ENCODE assay signal across 1 cellular context in the genomic region with DNA sequence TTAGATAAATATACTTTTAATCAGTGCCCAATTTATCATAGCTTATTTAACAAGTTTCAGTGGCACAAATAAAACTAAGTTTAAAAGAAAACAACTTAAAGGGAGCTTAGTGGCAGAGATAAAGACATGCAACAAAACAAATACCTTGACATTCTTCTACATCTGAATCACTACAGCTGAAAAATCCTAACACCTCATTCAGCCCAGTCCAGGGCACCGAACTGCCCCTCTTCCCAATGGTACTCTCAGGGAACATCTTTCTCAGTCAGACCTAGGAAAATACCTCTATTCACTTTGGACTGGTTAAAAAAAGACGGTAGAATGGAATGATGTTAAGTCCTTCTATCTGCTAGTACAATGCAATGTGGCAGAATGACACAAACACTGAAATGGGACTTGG.
TF ChIP-seq lines count a peak whose summit lies in the region.

No MANE protein-coding gene starts in this region.

TF ChIP-seq in A549, 52 proteins besides CTCF, POLR2A, EP300 and RAD21:
- TF ChIP-seq SMC3 (IDR thresholded peaks at IDR 0.05) (no peak), FOSB (CRISPR knock-in tag; IDR thresholded peaks at IDR 0.05) (no peak), ESRRA (IDR thresholded peaks at IDR 0.05; ENCODE audit: borderline replicate concordance, low read length) (no peak), TP53 (CRISPR knock-in tag; IDR thresholded peaks at IDR 0.05) (no peak), NFE2L2 (conservative IDR thresholded peaks at IDR 0.05; ENCODE audit: low read length) (no peak), HOXB13 (CRISPR knock-in tag; IDR thresholded peaks at IDR 0.05; ENCODE audit: low read depth) (no peak), RNF2 (IDR thresholded peaks at IDR 0.05; ENCODE audit: borderline replicate concordance, low read depth) (no peak), MAZ (IDR thresholded peaks at IDR 0.05; ENCODE audit: borderline replicate concordance, low read depth, low read length) (no peak), KDM1A (IDR thresholded peaks at IDR 0.05; ENCODE audit: low read depth) (no peak), ZFP36 (IDR thresholded peaks at IDR 0.05; ENCODE audit: borderline replicate concordance, partially characterized antibody) (no peak), HEYL (CRISPR knock-in tag; IDR thresholded peaks at IDR 0.05) (no peak), PBX3 (IDR thresholded peaks at IDR 0.05) (no peak), FOSL2 (IDR thresholded peaks at IDR 0.05) (no peak), FOSL2 (CRISPR knock-in tag; IDR thresholded peaks at IDR 0.05) (no peak)
- TF ChIP-seq, protein P1, sequence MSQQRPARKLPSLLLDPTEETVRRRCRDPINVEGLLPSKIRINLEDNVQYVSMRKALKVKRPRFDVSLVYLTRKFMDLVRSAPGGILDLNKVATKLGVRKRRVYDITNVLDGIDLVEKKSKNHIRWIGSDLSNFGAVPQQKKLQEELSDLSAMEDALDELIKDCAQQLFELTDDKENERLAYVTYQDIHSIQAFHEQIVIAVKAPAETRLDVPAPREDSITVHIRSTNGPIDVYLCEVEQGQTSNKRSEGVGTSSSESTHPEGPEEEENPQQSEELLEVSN (IDR thresholded peaks at IDR 0.05; ENCODE audit: borderline replicate concordance, low read depth), result no peak
